In the genomic region with DNA sequence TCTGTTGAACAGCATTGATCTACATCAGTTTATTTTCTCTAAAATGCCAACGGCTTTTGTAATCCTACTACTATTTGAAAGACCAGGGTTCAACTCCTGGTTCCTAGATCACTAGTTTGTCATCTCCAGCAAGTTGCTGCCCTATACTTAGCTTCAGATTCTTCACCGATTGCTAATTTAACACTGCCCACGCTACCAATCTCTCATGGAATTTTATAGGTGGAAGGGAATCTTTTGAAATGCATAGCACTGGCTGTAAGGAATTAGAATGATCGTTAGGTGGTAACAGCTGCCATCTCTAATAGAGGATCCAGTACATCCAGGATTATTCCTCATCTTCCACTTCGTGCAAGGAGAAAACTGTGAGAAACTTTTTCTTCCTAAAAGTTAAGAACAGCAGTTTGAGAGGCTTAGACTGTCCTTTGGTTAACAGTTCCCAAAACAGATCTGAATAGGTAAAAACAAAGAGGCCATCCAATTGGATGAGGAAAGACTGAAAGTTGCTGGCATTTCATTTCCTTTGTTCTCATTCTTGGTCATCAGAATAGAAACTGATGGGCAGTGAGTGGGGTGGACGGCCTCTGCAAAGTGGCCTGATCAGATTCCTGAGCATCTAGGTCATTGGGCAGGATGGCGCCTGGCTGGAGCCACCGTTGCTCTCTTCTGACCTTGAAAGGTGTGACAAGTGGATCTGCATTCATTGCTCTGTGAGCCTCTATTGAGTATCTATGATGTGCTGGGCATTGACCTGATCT, we compare ENCODE assay signal across 24 cellular contexts.
DNase-seq lines count a peak whose midpoint lies in the region; ATAC-seq, FAIRE-seq and TF ChIP-seq lines count a peak whose summit lies in the region.
"Had no signal": no experiment of that assay in that cellular context is flagged by ENCODE, and none has a peak within 500 bp of the region (broad histone marks: within the 10 kb centered on the region; RNA-seq: fewer than 3 reads in every experiment).

No MANE protein-coding gene starts in this region.

- H3K4me1 ChIP-seq in astrocyte (ENCODE audit: insufficient read depth, low read length), result peaks cover 16% of the 10 kb centered on the region
- no peaks in the 10 kb centered on the region for H3K4me1 ChIP-seq in lower lobe of right lung
- peaks cover 22 to 26% of the 10 kb centered on the region in 2 donors for H3K4me1 ChIP-seq in thyroid gland
- H3K4me1 ChIP-seq in stomach, result peaks cover 0 to 5% (median 0%) of the 10 kb centered on the region in 4 donors
- H3K4me1 ChIP-seq: colonic mucosa had no signal

- no peaks in the 10 kb centered on the region for H3K36me3 Mint-ChIP-seq in astrocyte (ENCODE audit: low read depth, unreplicated experiment)

- peak overlapping the region; percentile 91 for H3K27ac Mint-ChIP-seq in astrocyte (ENCODE audit: unreplicated experiment)
- H3K27ac Mint-ChIP-seq: B cell, T-helper 17 cell had no signal

- H4K20me1 ChIP-seq in astrocyte (ENCODE audit: insufficient read depth, low read length), result no peaks in the 10 kb centered on the region

- FAIRE-seq in astrocyte (lab: Jason Lieb, UNC), result no peak
- FAIRE-seq: endometrium, GM12892 had no signal

- H3K4me2 ChIP-seq in astrocyte (ENCODE audit: low read length), result peak overlapping the region; percentile 36
- H3K4me2 ChIP-seq: KMS-11 had no signal

- WGBS in thyroid gland, 2 donors, result 59 to 67% methylated on average over 8 of the region's 8 CpGs
- 63 to 80% (median 72%) methylated on average over 8 of the region's 8 CpGs for WGBS in stomach, 5 donors

- DNase-seq in HT1080 (ENCODE audit: low read depth), result peak; percentile 70
- DNase-seq in astrocyte (ENCODE audit: low read depth), result peak; percentile 28
- DNase-seq in lower lobe of right lung, result no peak
- peak; percentile 87 to 91 for DNase-seq in thyroid gland
- no peak for DNase-seq in cerebellar cortex (ENCODE audit: low spot score)
- DNase-seq in stomach, result no peak
- DNase-seq: activated CD4-positive, alpha-beta T cell treated with anti-CD3 and anti-CD28 coated beads, Interleukin-2, amount 50 U/mL, for 48 hours; activated naive CD4-positive, alpha-beta T cell; activated T-cell treated with anti-CD3 and anti-CD28 coated beads for 4 hours; colonic mucosa; kidney glomerular epithelial cell; NCI-H1048; NCI-H2107; NCI-H526; occipital lobe; SIG-M5; sigmoid colon; T-helper 17 cell had no signal

- peak; percentile 63 to 75 for ATAC-seq in lower lobe of right lung
- ATAC-seq in GM19324 (IDR thresholded peaks at IDR 0.05; ENCODE audit: low FRiP score, unreplicated experiment), result no peak
- ATAC-seq: T-helper 17 cell had no signal

- no peaks in the 10 kb centered on the region for H3K9me3 Mint-ChIP-seq in astrocyte (ENCODE audit: unreplicated experiment)

- H3K4me3 ChIP-seq in astrocyte (ENCODE audit: insufficient read depth, low read depth, low read length) (no peak overlapping the region), lower lobe of right lung (no peak overlapping the region), thyroid gland (replicated peaks in 1 of 3) (no peak overlapping the region), stomach (no peak overlapping the region)
- H3K4me3 ChIP-seq: colonic mucosa, sigmoid colon had no signal

- TF ChIP-seq CTCF in astrocyte (IDR thresholded peaks at IDR 0.05; ENCODE audit: insufficient read depth, low read depth, low read length), result no peak
- TF ChIP-seq CTCF in lower lobe of right lung (IDR thresholded peaks at IDR 0.05), result no peak
- no peak for TF ChIP-seq CTCF in thyroid gland (IDR thresholded peaks at IDR 0.05)
- TF ChIP-seq CTCF in stomach (IDR thresholded peaks at IDR 0.05), result no peak

- H2AFZ ChIP-seq in astrocyte (ENCODE audit: low read depth, low read length), result peak overlapping the region; percentile 6

- H3K27me3 ChIP-seq in astrocyte (ENCODE audit: insufficient read depth, low read length), result no peaks in the 10 kb centered on the region
- H3K27me3 ChIP-seq in lower lobe of right lung (ENCODE audit: low read depth), result no peaks in the 10 kb centered on the region
- H3K27me3 ChIP-seq in thyroid gland, result no peaks in the 10 kb centered on the region
- no peaks in the 10 kb centered on the region for H3K27me3 ChIP-seq in stomach
- H3K27me3 ChIP-seq: colonic mucosa, sigmoid colon had no signal

- no peak for TF ChIP-seq EP300 in stomach (IDR thresholded peaks at IDR 0.05)

- no peak overlapping the region for H3K9ac ChIP-seq in astrocyte (ENCODE audit: low read length)
- H3K9ac ChIP-seq: KMS-11 had no signal

- intact Hi-C loops in lower lobe of right lung (cut with DNase I), result no loop called here
- intact Hi-C loops in thyroid gland (cut with DNase I), result no loop called here
- intact Hi-C loops in stomach (cut with DNase I; ENCODE audit: low total_unique reads), result no loop called here

- H3K4me1 Mint-ChIP-seq in astrocyte (ENCODE audit: low read depth, unreplicated experiment), result peaks cover 31% of the 10 kb centered on the region
- H3K4me1 Mint-ChIP-seq: B cell, T-helper 17 cell had no signal

- H3K79me2 ChIP-seq in astrocyte (ENCODE audit: insufficient read depth, low read length), result no peaks in the 10 kb centered on the region

- H3K36me3 ChIP-seq in astrocyte (ENCODE audit: insufficient read depth, low read length), result no peaks in the 10 kb centered on the region
- H3K36me3 ChIP-seq in lower lobe of right lung, result no peaks in the 10 kb centered on the region
- H3K36me3 ChIP-seq in thyroid gland, result no peaks in the 10 kb centered on the region
- no peaks in the 10 kb centered on the region for H3K36me3 ChIP-seq in stomach
- H3K36me3 ChIP-seq: colonic mucosa, sigmoid colon had no signal

- H3K27me3 Mint-ChIP-seq in astrocyte (ENCODE audit: low read depth, unreplicated experiment), result no peaks in the 10 kb centered on the region

- peak overlapping the region; percentile 18 for H3K4me3 Mint-ChIP-seq in astrocyte (ENCODE audit: unreplicated experiment)
- H3K4me3 Mint-ChIP-seq: B cell, T-helper 17 cell had no signal

- H3K9me3 ChIP-seq in astrocyte (ENCODE audit: insufficient read depth, low read depth, low read length) (no peaks in the 10 kb centered on the region), lower lobe of right lung (no peaks in the 10 kb centered on the region), thyroid gland (no peaks in the 10 kb centered on the region), stomach (no peaks in the 10 kb centered on the region)
- H3K9me3 ChIP-seq: colonic mucosa, sigmoid colon had no signal

- H3K27ac ChIP-seq in astrocyte (ENCODE audit: low read depth, low read length) (no peak overlapping the region), lower lobe of right lung (no peak overlapping the region), thyroid gland (peak overlapping the region; percentile 72 to 90 (median 88)), stomach (no peak overlapping the region)
- H3K27ac ChIP-seq: colonic mucosa, KMS-11, VCaP had no signal

- TF ChIP-seq POLR2A in thyroid gland (IDR thresholded peaks at IDR 0.05) (peak in 1 of 2 donors; percentile 57), stomach (IDR thresholded peaks at IDR 0.05) (no peak)

Comparison
In these comparisons a context has a peak if more than half of its experiments do, and no peak if none do; other contexts are left out.
1. DNase-seq: peak in HT1080 (single experiment), astrocyte (single experiment) and thyroid gland (2 of 2); none in lower lobe of right lung (single experiment), cerebellar cortex (single experiment) and stomach (single experiment).
2. H3K27ac ChIP-seq: peak in thyroid gland (3 of 3); none in astrocyte (single experiment), lower lobe of right lung (single experiment) and stomach (0 of 5).